ENCODE assay signal across 12 cellular contexts in genomic region chr1:227559926-227560325, GRCh38.
"Had no signal": no experiment of that assay in that cellular context is flagged by ENCODE, and none has a peak within 500 bp of the region (broad histone marks: within the 10 kb centered on the region; RNA-seq: fewer than 3 reads in every experiment).

No MANE protein-coding gene starts in this region.

- H3K9me3 ChIP-seq: esophagus muscularis mucosa, transverse colon had no signal

- H3K4me3 ChIP-seq: lower lobe of right lung, transverse colon had no signal

- DNase-seq: activated CD8-positive, alpha-beta memory T cell treated with anti-CD3 and anti-CD28 coated beads, Interleukin-2, amount 50 U/mL, for 48 hours; activated CD8-positive, alpha-beta T cell treated with anti-CD3 and anti-CD28 coated beads, Interleukin-2, amount 10 ng/mL, durations not matched to agents 7 days and 5 days; activated naive CD4-positive, alpha-beta T cell treated with anti-CD3 and anti-CD28 coated beads for 36 hours; cerebellar nuclear complex; glutamatergic neuron; lower lobe of right lung; midbrain; stimulated activated CD4-positive, alpha-beta T cell treated with anti-CD3 and anti-CD28 coated beads, Interleukin-2, amount 100 ng/mL, for 48 hours; T-helper 9 cell; transverse colon had no signal

- H3K9me3 Mint-ChIP-seq: activated naive CD4-positive, alpha-beta T cell treated with anti-CD3 and anti-CD28 coated beads for 36 hours had no signal

- H3K36me3 ChIP-seq: esophagus muscularis mucosa, lower lobe of right lung, transverse colon had no signal

- ATAC-seq: activated CD8-positive, alpha-beta T cell treated with anti-CD3 and anti-CD28 coated beads, Interleukin-2, amount 10 ng/mL, durations not matched to agents 7 days and 5 days; lower lobe of right lung had no signal

- H3K27ac ChIP-seq: esophagus muscularis mucosa, lower lobe of right lung, transverse colon had no signal

- H3K4me3 Mint-ChIP-seq: activated CD8-positive, alpha-beta T cell treated with anti-CD3 and anti-CD28 coated beads, Interleukin-2, amount 10 ng/mL, durations not matched to agents 7 days and 5 days; activated naive CD4-positive, alpha-beta T cell treated with anti-CD3 and anti-CD28 coated beads for 36 hours; endodermal cell had no signal

- H3K27ac Mint-ChIP-seq: activated CD8-positive, alpha-beta T cell treated with anti-CD3 and anti-CD28 coated beads, Interleukin-2, amount 10 ng/mL, durations not matched to agents 7 days and 5 days; activated naive CD4-positive, alpha-beta T cell treated with anti-CD3 and anti-CD28 coated beads for 36 hours; endodermal cell had no signal
